8 cellular contexts compared by ENCODE assay signal in the genomic region with DNA sequence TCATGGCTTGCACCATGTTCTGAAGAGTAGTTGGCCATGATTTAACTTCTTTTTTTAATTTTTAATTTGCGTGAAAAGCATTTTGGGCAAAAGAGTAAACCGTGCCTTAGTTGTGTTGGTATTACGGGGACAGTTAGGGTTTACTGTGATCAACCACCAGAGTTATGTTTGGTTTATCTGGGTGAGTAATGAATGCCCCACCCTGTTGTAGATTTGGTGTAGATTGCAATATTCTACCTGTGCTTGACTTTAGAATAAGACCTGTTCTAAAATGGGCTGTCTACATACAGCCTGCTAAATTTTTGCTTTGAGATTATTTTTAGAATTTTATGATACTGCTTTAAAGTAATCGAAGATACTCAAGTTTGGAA. TPM values are rescaled to one million over a fixed set of nuclear protein-coding genes. Genes with fewer than 3 reads are reported as not detected.
DNase-seq lines count a peak whose midpoint lies in the region; ATAC-seq, FAIRE-seq and TF ChIP-seq lines count a peak whose summit lies in the region.

No MANE protein-coding gene starts in this region.

- peak overlapping the region; percentile 86 to 95 for H3K4me3 Mint-ChIP-seq in CD14-positive monocyte

- no peak for DNase-seq in CD14-positive monocyte (ENCODE audit: low spot score)
- peak; percentile 58 for DNase-seq in Karpas-422
- peak; percentile 75 for DNase-seq in bronchial epithelial cell (ENCODE audit: low read depth)
- DNase-seq in amniotic stem cell (lab: John Stamatoyannopoulos, UW): no peak
- DNase-seq in MV-4-11 (lab: John Stamatoyannopoulos, UW): no peak
- no peak for DNase-seq in NCI-H1092 treated with DMSO at 0.1 percent for 48 hours (lab: John Stamatoyannopoulos, UW)

- H3K9me3 Mint-ChIP-seq in CD14-positive monocyte: no peaks in the 10 kb centered on the region

- peaks cover 7% of the 10 kb centered on the region; the same call in 1 of the 2 replicates for H3K36me3 ChIP-seq in Karpas-422 (ENCODE audit: insufficient read depth, low read length)
- H3K36me3 ChIP-seq in bronchial epithelial cell (ENCODE audit: control insufficient read depth, insufficient read depth, low read length): no peaks in the 10 kb centered on the region
- H3K36me3 ChIP-seq in mucosa of stomach (ENCODE audit: control insufficient read depth, insufficient read depth, low read length): no peaks in the 10 kb centered on the region

- H3K4me1 Mint-ChIP-seq in CD14-positive monocyte: peaks cover 42% of the 10 kb centered on the region

- H3K36me3 Mint-ChIP-seq in CD14-positive monocyte: no peaks in the 10 kb centered on the region

- intact Hi-C loops in CD14-positive monocyte (cut with micrococcal nuclease): loop anchor here in 1 of 2 donors (5.0 kb wide), 1 partner anchor 1349 kb away; a partner anchor contains a TSS

- no peak for ATAC-seq in HG02610 (IDR thresholded peaks at IDR 0.05; ENCODE audit: unreplicated experiment)

- H3K4me1 ChIP-seq in Karpas-422 (ENCODE audit: low read length) (peaks cover 19% of the 10 kb centered on the region), mucosa of stomach (ENCODE audit: control insufficient read depth, insufficient read depth, low read length) (peaks cover 9% of the 10 kb centered on the region)

- H3K27me3 Mint-ChIP-seq in CD14-positive monocyte (ENCODE audit: low read depth in 3 of 3): no peaks in the 10 kb centered on the region

- peak overlapping the region in 6 of 7 donors; percentile 70 to 92 (median 91) for H3K27ac Mint-ChIP-seq in CD14-positive monocyte

- H3K9me2 ChIP-seq in Karpas-422 (replicated peaks; ENCODE audit: insufficient read depth, low read length): no peaks in the 10 kb centered on the region

- peak overlapping the region; percentile 87 for H3K9ac ChIP-seq in Karpas-422 (ENCODE audit: low read length)
- peak overlapping the region; percentile 90 for H3K9ac ChIP-seq in mucosa of stomach (ENCODE audit: low read length)

- H3K4me3 ChIP-seq in Karpas-422 (ENCODE audit: low read length) (peak overlapping the region; percentile 82), bronchial epithelial cell (ENCODE audit: low read depth, low read length) (peak overlapping the region; percentile 88), mucosa of stomach (ENCODE audit: low read length) (peak overlapping the region; percentile 88)

- no peak overlapping the region for H2AFZ ChIP-seq in Karpas-422 (ENCODE audit: low read length)

- TF ChIP-seq CTCF in CD14-positive monocyte (IDR thresholded peaks at IDR 0.05) (no peak), bronchial epithelial cell (IDR thresholded peaks at IDR 0.05; ENCODE audit: insufficient read depth, low read length, severe bottlenecking) (no peak)

- peaks cover 2% of the 10 kb centered on the region; the same call in 1 of the 2 replicates for H3K27me3 ChIP-seq in Karpas-422 (ENCODE audit: low read length)
- no peaks in the 10 kb centered on the region for H3K27me3 ChIP-seq in bronchial epithelial cell (ENCODE audit: control insufficient read depth, insufficient read depth, low read length)
- H3K27me3 ChIP-seq in mucosa of stomach (ENCODE audit: control insufficient read depth, insufficient read depth, low read length): no peaks in the 10 kb centered on the region

- H4K20me1 ChIP-seq in Karpas-422 (ENCODE audit: insufficient read depth, low read depth, low read length): no peaks in the 10 kb centered on the region

- peak overlapping the region; percentile 84 for H3K4me2 ChIP-seq in Karpas-422 (ENCODE audit: low read depth, low read length, poor library complexity, severe bottlenecking)

- H3K9me3 ChIP-seq in Karpas-422 (ENCODE audit: low read length) (no peaks in the 10 kb centered on the region), mucosa of stomach (ENCODE audit: control insufficient read depth, low read length) (no peaks in the 10 kb centered on the region)

- H3K27ac ChIP-seq in Karpas-422 (ENCODE audit: low read length): peak overlapping the region; percentile 27; the same call in 1 of the 2 replicates

- peaks cover 59% of the 10 kb centered on the region for H3K79me2 ChIP-seq in Karpas-422 (ENCODE audit: low read length)

- FAIRE-seq in bronchial epithelial cell (lab: Jason Lieb, UNC): no peak

RNA-seq across cellular contexts. Expression of a gene that starts 1.4 kb away (rescaled TPM):
- 1 to 10 TPM; 7.2 to 9.6 TPM for polyA plus RNA-seq in CD14-positive monocyte
- total RNA-seq in Karpas-422 (2014; rRNA removed; shearing (Covaris generic); ENCODE audit: low replicate concordance): 78.6 and 120 TPM in 2 replicates
- total RNA-seq in bronchial epithelial cell: 54.5 and 69.3 TPM in 2 replicates

Comparison
In these comparisons a context has a peak if more than half of its experiments do, and no peak if none do; other contexts are left out.
1. DNase-seq: peak in Karpas-422 (single experiment) and bronchial epithelial cell (single experiment); none in CD14-positive monocyte (single experiment), amniotic stem cell (single experiment), MV-4-11 (single experiment) and NCI-H1092 treated with DMSO at 0.1 percent for 48 hours (single experiment).
2. Peak in every context shown above with its lines, with median percentiles within 50 percentile points of each other: H3K4me3 ChIP-seq.